ENCODE assay signal across 27 cellular contexts in the genomic region with DNA sequence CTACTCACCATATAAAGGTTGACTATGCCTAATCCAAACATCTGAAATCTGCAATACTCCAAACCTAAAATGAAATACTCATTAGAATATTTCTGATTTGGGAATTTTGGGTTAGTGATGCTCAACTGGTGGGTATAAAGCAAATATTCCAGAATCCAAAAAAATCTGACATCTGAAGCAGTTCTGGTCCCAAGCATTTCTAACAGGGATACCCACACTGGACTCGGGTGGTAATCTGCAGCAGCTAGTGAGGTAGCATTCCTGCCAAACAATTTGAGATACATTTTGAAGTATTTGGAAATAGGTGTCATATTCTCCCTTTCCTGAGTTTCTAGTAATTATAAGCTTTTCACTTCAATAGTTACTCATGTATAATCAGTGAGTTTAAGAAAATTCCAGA. TPM values are rescaled to one million over a fixed set of nuclear protein-coding genes. Genes with fewer than 3 reads are reported as not detected.
"Had no signal": no experiment of that assay in that cellular context is flagged by ENCODE, and none has a peak within 500 bp of the region (broad histone marks: within the 10 kb centered on the region; RNA-seq: fewer than 3 reads in every experiment).

No MANE protein-coding gene starts in this region.

- H2AFZ ChIP-seq: hepatocyte had no signal

- H3K36me3 ChIP-seq: left ventricle myocardium inferior, ovary, prostate gland, suprapubic skin, thoracic aorta, tibial artery, upper lobe of right lung had no signal

- H3K4me2 ChIP-seq: hepatocyte had no signal

- H3K27me3 ChIP-seq: hepatocyte, ovary, suprapubic skin, tibial artery, upper lobe of right lung had no signal

- FAIRE-seq: urothelium cell line had no signal

- ATAC-seq: mucosa of descending colon; naive thymus-derived CD4-positive, alpha-beta T cell; natural killer cell treated with Interleukin-12 subunit alpha and Interleukin-12 subunit beta and Interleukin-15 and Interleukin-18, amount 100 ng/mL, for 72 hours; right cardiac atrium; sciatic nerve; stimulated activated naive B cell treated with anti-CD40 and anti-IgM and Interleukin-4, amounts not matched to agents 10 μg/mL and 1 μg/mL and 100 μg/mL, for 72 hours; upper lobe of right lung had no signal

- H3K4me1 ChIP-seq: left ventricle myocardium inferior, prostate gland, upper lobe of right lung had no signal

- H3K79me2 ChIP-seq: hepatocyte had no signal

- H3K27ac ChIP-seq: hepatocyte, left ventricle myocardium inferior, ovary, prostate gland, skin epidermis, suprapubic skin, thoracic aorta, tibial artery, upper lobe of right lung had no signal

- H3K4me3 ChIP-seq: hepatocyte, left ventricle myocardium inferior, lung, mucosa of descending colon, ovary, prostate gland, skin epidermis, suprapubic skin, thoracic aorta, tibial artery, upper lobe of right lung had no signal

- H3K9me3 ChIP-seq: left ventricle myocardium inferior, mucosa of descending colon, ovary, prostate gland, suprapubic skin, thoracic aorta, tibial artery, upper lobe of right lung had no signal

- DNase-seq: islet precursor cell; left ventricle myocardium inferior; midbrain; mucosa of descending colon; naive thymus-derived CD4-positive, alpha-beta T cell; ovary; posterior cingulate gyrus; retina; right cardiac atrium; stimulated activated CD4-positive, alpha-beta T cell treated with anti-CD3 and anti-CD28 coated beads, Interleukin-12 subunit alpha, Interleukin-12 subunit beta, amount 100 ng/mL, for 4 hours; stimulated activated CD4-positive, alpha-beta T cell treated with anti-CD3 and anti-CD28 coated beads, Interleukin-15, amount 100 ng/mL, for 24 hours; stimulated activated CD4-positive, alpha-beta T cell treated with anti-CD3 and anti-CD28 coated beads, Interleukin-2, amount 100 ng/mL, for 24 hours; stimulated activated CD4-positive, alpha-beta T cell treated with anti-CD3 and anti-CD28 coated beads, Interleukin-4, amount 100 ng/mL, for 1 hour; stimulated activated naive B cell treated with anti-CD40 and anti-IgM and Interleukin-4, amounts not matched to agents 10 μg/mL and 1 μg/mL and 100 μg/mL, for 72 hours; tibial artery; upper lobe of right lung had no signal

RNA-seq across cellular contexts. Expression of gene RPA4, which starts 49.6 kb away (rescaled TPM):
- total RNA-seq: left ventricle myocardium inferior, myocyte had no signal
- polyA plus RNA-seq: neural cell had no signal
